Comparison of ENCODE assay signal across 9 cellular contexts in the genomic region with DNA sequence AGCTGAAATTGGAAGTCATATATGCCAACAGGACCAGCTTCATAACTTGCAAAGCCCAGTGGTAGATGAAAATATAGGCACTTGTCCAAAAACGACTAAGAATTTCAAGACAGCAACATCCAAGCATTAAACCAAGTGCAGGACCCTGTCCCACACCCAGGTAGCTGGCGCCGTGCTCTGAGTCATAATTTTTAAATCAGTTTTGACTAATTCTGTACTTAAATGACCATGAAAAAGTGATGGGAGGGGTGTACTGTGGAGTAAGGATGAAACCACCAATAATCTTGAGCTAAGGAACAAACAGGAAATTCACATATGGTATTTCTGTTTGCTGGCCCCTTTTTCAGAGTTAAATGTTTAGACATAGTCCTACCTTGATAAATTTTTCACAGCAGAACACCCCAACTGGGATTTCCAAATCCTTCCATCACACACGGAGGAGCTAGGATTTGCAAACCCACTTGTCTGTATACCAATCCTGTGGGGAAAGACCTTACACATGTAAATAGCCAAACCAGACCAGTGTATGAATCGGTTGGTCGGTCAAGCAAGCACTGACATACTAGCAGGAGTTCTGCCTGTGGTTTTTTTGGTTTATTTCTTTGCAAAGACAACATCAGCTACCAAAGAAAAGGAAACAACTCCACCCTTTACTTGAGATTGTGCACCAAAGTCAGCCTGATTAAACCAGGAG.
DNase-seq lines count a peak whose midpoint lies in the region; ATAC-seq and TF ChIP-seq lines count a peak whose summit lies in the region.
"Had no signal": no experiment of that assay in that cellular context is flagged by ENCODE, and none has a peak within 500 bp of the region (broad histone marks: within the 10 kb centered on the region; RNA-seq: fewer than 3 reads in every experiment).

No MANE protein-coding gene starts in this region.

- peak; percentile 50 for ATAC-seq in GM18520 (IDR thresholded peaks at IDR 0.05; ENCODE audit: unreplicated experiment)
- ATAC-seq in GM21528 (IDR thresholded peaks at IDR 0.05; ENCODE audit: low FRiP score, unreplicated experiment), result peak; percentile 90
- ATAC-seq in HG03354 (IDR thresholded peaks at IDR 0.05; ENCODE audit: poor library complexity, severe bottlenecking, unreplicated experiment), result peak; percentile 88

- intact Hi-C loops in dorsolateral prefrontal cortex (cut with DNase I), result no loop called here

- H3K4me3 ChIP-seq in dorsolateral prefrontal cortex, result no peak overlapping the region

- peaks cover 0 to 11% (median 0%) of the 10 kb centered on the region in 45 donors for H3K27me3 ChIP-seq in dorsolateral prefrontal cortex

- TF ChIP-seq CTCF in dorsolateral prefrontal cortex (IDR thresholded peaks at IDR 0.05 in 54 of 56, conservative IDR thresholded peaks at IDR 0.05 in 2 of 56; ENCODE audit: low read depth in 1 of 56, partially characterized antibody in 56 of 56), result no peak

- DNase-seq in kidney tubule cell (ENCODE audit: low spot score) (peak; percentile 64), T-helper 9 cell (no peak), NCI-H2171 treated with DMSO at 0.1 percent for 48 hours (lab: John Stamatoyannopoulos, UW) (no peak), dorsolateral prefrontal cortex (no peak)
- DNase-seq: foreskin fibroblast, MM.1S had no signal

- H3K27ac ChIP-seq in dorsolateral prefrontal cortex, result no peak overlapping the region
